In genomic region chr10:123175389-123176387, GRCh38 we compare ENCODE assay signal across 38 cellular contexts. TPM values are rescaled to one million over a fixed set of nuclear protein-coding genes. Genes with fewer than 3 reads are reported as not detected.
"Had no signal": no experiment of that assay in that cellular context is flagged by ENCODE, and none has a peak within 500 bp of the region (broad histone marks: within the 10 kb centered on the region; RNA-seq: fewer than 3 reads in every experiment).

No MANE protein-coding gene starts in this region.

- H3K9me3 Mint-ChIP-seq: stimulated activated effector memory CD8-positive, alpha-beta T cell treated with anti-CD3 and anti-CD28 coated beads, Interleukin-12 subunit alpha, Interleukin-12 subunit beta, amount 100 ng/mL, for 72 hours had no signal

- DNase-seq: activated B cell treated with CpG ODN at 0.5 μM for 24 hours; activated CD4-positive, alpha-beta T cell treated with anti-CD3 and anti-CD28 coated beads for 36 hours; activated CD8-positive, alpha-beta memory T cell treated with anti-CD3 and anti-CD28 coated beads, Interleukin-2, amount 10 ng/mL, durations not matched to agents 7 days and 5 days; activated CD8-positive, alpha-beta T cell treated with anti-CD3 and anti-CD28 coated beads, Interleukin-2, amount 10 ng/mL, durations not matched to agents 7 days and 5 days; activated T-cell treated with anti-CD3 and anti-CD28 coated beads, Interleukin-2, amount 50 U/mL, for 48 hours; anterior cingulate cortex; body of pancreas; cerebellar nuclear complex; colonic mucosa; dorsolateral prefrontal cortex; effector memory CD4-positive, alpha-beta T cell; islet precursor cell; left ventricle myocardium inferior; mucosa of descending colon; ovary; stimulated activated CD4-positive, alpha-beta T cell treated with anti-CD3 and anti-CD28 coated beads, Interleukin-4, amount 100 ng/mL, for 24 hours; trophoblast cell; uterus had no signal

- H2AFZ ChIP-seq: hepatocyte had no signal

- H3K27me3 ChIP-seq: body of pancreas, colonic mucosa, dorsolateral prefrontal cortex, gastroesophageal sphincter, hepatocyte, neutrophil, ovary, uterus had no signal

- H3K27ac Mint-ChIP-seq: activated B cell treated with CpG ODN at 0.5 μM for 24 hours; activated CD4-positive, alpha-beta T cell treated with anti-CD3 and anti-CD28 coated beads for 36 hours; activated CD8-positive, alpha-beta memory T cell treated with anti-CD3 and anti-CD28 coated beads, Interleukin-2, amount 10 ng/mL, durations not matched to agents 7 days and 5 days; activated CD8-positive, alpha-beta T cell treated with anti-CD3 and anti-CD28 coated beads, Interleukin-2, amount 10 ng/mL, durations not matched to agents 7 days and 5 days; activated naive CD8-positive, alpha-beta T cell; activated T-helper 2 cell treated with anti-CD3 and anti-CD28 coated beads, Interferon-gamma antibody, Interleukin-2, Interleukin-4, amounts not matched to agents 10 μg/mL and 5 μg/mL and 100 μg/mL, durations not matched to agents 14 hours and 24 hours and 36 hours; natural killer cell treated with Interleukin-12 subunit alpha and Interleukin-12 subunit beta and Interleukin-15 and Interleukin-18, amount 100 ng/mL, for 72 hours; progenitor cell of endocrine pancreas; stimulated activated effector memory CD8-positive, alpha-beta T cell treated with anti-CD3 and anti-CD28 coated beads, Interleukin-12 subunit alpha, Interleukin-12 subunit beta, amount 100 ng/mL, for 72 hours; stimulated activated naive CD8-positive, alpha-beta T cell treated with anti-CD3 and anti-CD28 coated beads, Interleukin-15, Interleukin-2, amounts not matched to agents 100 ng/mL and 50 ng/mL, for 24 hours had no signal

- H3K4me1 Mint-ChIP-seq: activated B cell treated with CpG ODN at 0.5 μM for 24 hours had no signal

- H3K79me2 ChIP-seq: hepatocyte had no signal

- H3K4me2 ChIP-seq: hepatocyte had no signal

- H3K4me3 ChIP-seq: body of pancreas, colonic mucosa, dorsolateral prefrontal cortex, gastroesophageal sphincter, hepatocyte, left ventricle myocardium inferior, mucosa of descending colon, ovary, thoracic aorta, uterus had no signal

- FAIRE-seq: small intestine had no signal

- ATAC-seq: activated CD4-positive, alpha-beta T cell treated with anti-CD3 and anti-CD28 coated beads for 36 hours; activated CD8-positive, alpha-beta memory T cell treated with anti-CD3 and anti-CD28 coated beads, Interleukin-2, amount 10 ng/mL, durations not matched to agents 7 days and 5 days; activated CD8-positive, alpha-beta T cell treated with anti-CD3 and anti-CD28 coated beads, Interleukin-2, amount 10 ng/mL, durations not matched to agents 7 days and 5 days; body of pancreas; gastroesophageal sphincter; mucosa of descending colon; natural killer cell treated with Interleukin-12 subunit alpha and Interleukin-12 subunit beta and Interleukin-15 and Interleukin-18, amount 100 ng/mL, for 72 hours; sciatic nerve; stimulated activated effector memory CD8-positive, alpha-beta T cell treated with anti-CD3 and anti-CD28 coated beads, Interleukin-12 subunit alpha, Interleukin-12 subunit beta, amount 100 ng/mL, for 72 hours had no signal

- H3K9me3 ChIP-seq: body of pancreas, colonic mucosa, gastroesophageal sphincter, mucosa of descending colon, neutrophil, ovary, thoracic aorta, uterus had no signal

- H3K4me1 ChIP-seq: body of pancreas, colonic mucosa, gastroesophageal sphincter, left ventricle myocardium inferior, uterus had no signal

- H3K27me3 Mint-ChIP-seq: activated B cell treated with CpG ODN at 0.5 μM for 24 hours; activated CD4-positive, alpha-beta T cell treated with anti-CD3 and anti-CD28 coated beads for 36 hours; activated CD8-positive, alpha-beta memory T cell treated with anti-CD3 and anti-CD28 coated beads, Interleukin-2, amount 10 ng/mL, durations not matched to agents 7 days and 5 days; activated naive CD8-positive, alpha-beta T cell; natural killer cell treated with Interleukin-12 subunit alpha and Interleukin-12 subunit beta and Interleukin-15 and Interleukin-18, amount 100 ng/mL, for 72 hours; progenitor cell of endocrine pancreas; stimulated activated naive CD8-positive, alpha-beta T cell treated with anti-CD3 and anti-CD28 coated beads, Interleukin-15, Interleukin-2, amounts not matched to agents 100 ng/mL and 50 ng/mL, for 24 hours had no signal

- H3K4me3 Mint-ChIP-seq: activated B cell treated with CpG ODN at 0.5 μM for 24 hours; activated CD4-positive, alpha-beta T cell treated with anti-CD3 and anti-CD28 coated beads for 36 hours; activated CD8-positive, alpha-beta memory T cell treated with anti-CD3 and anti-CD28 coated beads, Interleukin-2, amount 10 ng/mL, durations not matched to agents 7 days and 5 days; activated CD8-positive, alpha-beta T cell treated with anti-CD3 and anti-CD28 coated beads, Interleukin-2, amount 10 ng/mL, durations not matched to agents 7 days and 5 days; activated naive CD8-positive, alpha-beta T cell; natural killer cell treated with Interleukin-12 subunit alpha and Interleukin-12 subunit beta and Interleukin-15 and Interleukin-18, amount 100 ng/mL, for 72 hours; stimulated activated effector memory CD8-positive, alpha-beta T cell treated with anti-CD3 and anti-CD28 coated beads, Interleukin-12 subunit alpha, Interleukin-12 subunit beta, amount 100 ng/mL, for 72 hours; stimulated activated naive CD8-positive, alpha-beta T cell treated with anti-CD3 and anti-CD28 coated beads, Interleukin-15, Interleukin-2, amounts not matched to agents 100 ng/mL and 50 ng/mL, for 24 hours had no signal

- H3K27ac ChIP-seq: body of pancreas, colonic mucosa, dorsolateral prefrontal cortex, gastroesophageal sphincter, hepatocyte, left ventricle myocardium inferior, neutrophil, ovary, thoracic aorta, uterus had no signal

- H3K36me3 ChIP-seq: colonic mucosa, ovary, thoracic aorta, uterus had no signal

RNA-seq across cellular contexts. Expression of gene HMX2, which starts 27.8 kb away (rescaled TPM):
- total RNA-seq: activated CD8-positive, alpha-beta memory T cell treated with anti-CD3 and anti-CD28 coated beads, Interleukin-2, amount 10 ng/mL, durations not matched to agents 7 days and 5 days; activated CD8-positive, alpha-beta T cell treated with anti-CD3 and anti-CD28 coated beads, Interleukin-2, amount 10 ng/mL, durations not matched to agents 7 days and 5 days; activated T-helper 2 cell treated with anti-CD3 and anti-CD28 coated beads, Interferon-gamma antibody, Interleukin-2, Interleukin-4, amounts not matched to agents 10 μg/mL and 5 μg/mL and 100 μg/mL, durations not matched to agents 14 hours and 24 hours and 36 hours; body of pancreas; dorsolateral prefrontal cortex; fibroblast of lung; fibroblast of villous mesenchyme; gastroesophageal sphincter; hepatocyte; left ventricle myocardium inferior; lung microvascular endothelial cell; mesenteric fat pad; myocyte; natural killer cell treated with Interleukin-12 subunit alpha and Interleukin-12 subunit beta and Interleukin-15 and Interleukin-18, amount 100 ng/mL, for 72 hours; ovary; progenitor cell of endocrine pancreas; renal cortical epithelial cell; sciatic nerve; subcutaneous adipose tissue; thoracic aorta; uterus had no signal
- polyA plus RNA-seq: fibroblast of lung, hepatocyte, ovary had no signal

RNA-seq across cellular contexts. Expression of gene HMX3, which starts 39.9 kb away (rescaled TPM):
- total RNA-seq: activated B cell treated with CpG ODN at 0.5 μM for 24 hours; activated CD4-positive, alpha-beta T cell treated with anti-CD3 and anti-CD28 coated beads for 36 hours; activated CD8-positive, alpha-beta memory T cell treated with anti-CD3 and anti-CD28 coated beads, Interleukin-2, amount 10 ng/mL, durations not matched to agents 7 days and 5 days; activated CD8-positive, alpha-beta T cell treated with anti-CD3 and anti-CD28 coated beads, Interleukin-2, amount 10 ng/mL, durations not matched to agents 7 days and 5 days; activated T-helper 2 cell treated with anti-CD3 and anti-CD28 coated beads, Interferon-gamma antibody, Interleukin-2, Interleukin-4, amounts not matched to agents 10 μg/mL and 5 μg/mL and 100 μg/mL, durations not matched to agents 14 hours and 24 hours and 36 hours; body of pancreas; dorsolateral prefrontal cortex; fibroblast of lung; fibroblast of villous mesenchyme; hepatocyte; left ventricle myocardium inferior; lung microvascular endothelial cell; mesenteric fat pad; myocyte; natural killer cell treated with Interleukin-12 subunit alpha and Interleukin-12 subunit beta and Interleukin-15 and Interleukin-18, amount 100 ng/mL, for 72 hours; progenitor cell of endocrine pancreas; renal cortical epithelial cell; sciatic nerve; subcutaneous adipose tissue; thoracic aorta; uterus had no signal
- polyA plus RNA-seq: esophagus, fibroblast of lung, hepatocyte, ovary had no signal
